ENCODE assay signal across 30 cellular contexts in the genomic region with DNA sequence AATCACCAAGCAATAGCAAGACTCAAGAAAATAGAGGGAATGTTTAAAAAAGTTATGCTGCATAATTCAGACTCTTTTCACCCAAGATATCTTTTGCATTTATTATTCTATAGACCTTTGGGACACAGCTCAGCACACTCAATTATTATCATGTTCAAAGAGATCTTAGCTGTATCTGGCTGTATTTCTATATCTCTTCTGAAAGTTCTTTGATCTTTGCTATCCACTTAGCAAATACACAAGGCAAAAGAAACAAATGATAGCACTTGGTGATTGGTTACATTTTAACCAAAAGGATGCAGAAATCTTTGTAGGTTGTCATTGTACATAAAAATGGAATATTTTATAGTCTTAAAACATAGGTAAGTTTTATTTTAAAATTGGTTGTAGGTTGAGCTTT. TPM values are rescaled to one million over a fixed set of nuclear protein-coding genes. Genes with fewer than 3 reads are reported as not detected.
DNase-seq lines count a peak whose midpoint lies in the region; ATAC-seq and TF ChIP-seq lines count a peak whose summit lies in the region.
"Had no signal": no experiment of that assay in that cellular context is flagged by ENCODE, and none has a peak within 500 bp of the region (broad histone marks: within the 10 kb centered on the region; RNA-seq: fewer than 3 reads in every experiment).

No MANE protein-coding gene starts in this region.

- CTCF ChIA-PET in MCF 10A (lab: Yijun Ruan, JAX): interaction anchor here (0.7 to 11.9 kb wide), 7 partner anchors 18 to 408 kb away, joined by 3 to 276 read pairs (median 4); no protein-coding TSS in a partner anchor

- TF ChIP-seq CTCF in MCF 10A (IDR thresholded peaks at IDR 0.05; ENCODE audit: unreplicated experiment) (no peak), breast epithelium (IDR thresholded peaks at IDR 0.05) (no peak), hepatocyte (IDR thresholded peaks at IDR 0.05; ENCODE audit: poor library complexity) (no peak)

- no peaks in the 10 kb centered on the region for H4K20me1 ChIP-seq in hepatocyte (ENCODE audit: insufficient read depth, poor library complexity, severe bottlenecking)

- no peaks in the 10 kb centered on the region for H3K36me3 ChIP-seq in breast epithelium
- H3K36me3 ChIP-seq in hepatocyte (replicated peaks; ENCODE audit: insufficient read depth, low read depth): no peaks in the 10 kb centered on the region
- H3K36me3 ChIP-seq: BE2C, HAP-1 had no signal

- peak overlapping the region; percentile 69 for H3K27ac Mint-ChIP-seq in MCF 10A (ENCODE audit: low read depth, unreplicated experiment)
- peak overlapping the region; percentile 36 for H3K27ac Mint-ChIP-seq in memory B cell
- H3K27ac Mint-ChIP-seq: CD4-positive, alpha-beta T cell; HFFc6 had no signal

- no peak overlapping the region for H3K4me3 ChIP-seq in breast epithelium
- H3K4me3 ChIP-seq in hepatocyte: no peak overlapping the region
- H3K4me3 ChIP-seq: GM12878, HAP-1 had no signal

- BruUV-seq in MCF 10A (replicated peaks; lab: Mats Ljungman, UMichigan): no TSS peak

- H3K4me1 ChIP-seq in breast epithelium (no peaks in the 10 kb centered on the region), hepatocyte (ENCODE audit: insufficient read depth) (no peaks in the 10 kb centered on the region)
- H3K4me1 ChIP-seq: BE2C, HAP-1 had no signal

- H3K4me3 Mint-ChIP-seq in MCF 10A (ENCODE audit: unreplicated experiment) (no peak overlapping the region), memory B cell (no peak overlapping the region)
- H3K4me3 Mint-ChIP-seq: CD4-positive, alpha-beta T cell; HFFc6 had no signal

- no peak for TF ChIP-seq POLR2A in breast epithelium (IDR thresholded peaks at IDR 0.05)

- peaks cover 11% of the 10 kb centered on the region for H3K4me1 Mint-ChIP-seq in MCF 10A (ENCODE audit: insufficient read depth, unreplicated experiment)
- H3K4me1 Mint-ChIP-seq in memory B cell: no peaks in the 10 kb centered on the region

- H3K36me3 Mint-ChIP-seq in MCF 10A (ENCODE audit: insufficient read depth, unreplicated experiment) (no peaks in the 10 kb centered on the region), memory B cell (peaks cover 1% of the 10 kb centered on the region)

- no peak overlapping the region for H3K27ac ChIP-seq in breast epithelium
- peak overlapping the region; percentile 21 for H3K27ac ChIP-seq in hepatocyte
- H3K27ac ChIP-seq: 22Rv1 had no signal

- no peaks in the 10 kb centered on the region for H3K27me3 ChIP-seq in breast epithelium
- H3K27me3 ChIP-seq in hepatocyte: no peaks in the 10 kb centered on the region

- H2AFZ ChIP-seq in hepatocyte: no peak overlapping the region

- no peaks in the 10 kb centered on the region for H3K9me3 ChIP-seq in breast epithelium
- H3K9me3 ChIP-seq in hepatocyte (ENCODE audit: low read depth): no peaks in the 10 kb centered on the region
- H3K9me3 ChIP-seq: BE2C, HAP-1 had no signal

- H3K27me3 Mint-ChIP-seq in MCF 10A (ENCODE audit: insufficient read depth, unreplicated experiment): no peaks in the 10 kb centered on the region
- H3K27me3 Mint-ChIP-seq in memory B cell: peaks cover 4% of the 10 kb centered on the region

- no peak overlapping the region for H3K4me2 ChIP-seq in hepatocyte

- no peaks in the 10 kb centered on the region for H3K9me2 ChIP-seq in hepatocyte (replicated peaks; ENCODE audit: insufficient read depth)

- no peaks in the 10 kb centered on the region for H3K9me3 Mint-ChIP-seq in MCF 10A (ENCODE audit: unreplicated experiment)
- no peaks in the 10 kb centered on the region for H3K9me3 Mint-ChIP-seq in memory B cell
- H3K9me3 Mint-ChIP-seq: CD4-positive, alpha-beta T cell; HFFc6 had no signal

- intact Hi-C loops in MCF 10A (cut with micrococcal nuclease) (loop anchor here (10.0 kb wide), 1 partner anchor 640 kb away; no protein-coding TSS in a partner anchor), breast epithelium (cut with DNase I; ENCODE audit: low total_unique reads) (no loop called here)

- DNase-seq in MCF 10A (ENCODE audit: unreplicated experiment) (no peak), breast epithelium (ENCODE audit: low spot score in 2 of 2) (no peak), hepatocyte (ENCODE audit: low spot score) (no peak), memory B cell (ENCODE audit: low spot score in 2 of 2) (no peak), NCI-H446 (lab: John Stamatoyannopoulos, UW) (no peak), C1 segment of cervical spinal cord (lab: John Stamatoyannopoulos, UW) (no peak), NCI-H748 treated with DMSO at 0.1 percent for 48 hours (lab: John Stamatoyannopoulos, UW) (no peak)
- DNase-seq: ACHN; BE2C; CD4-positive, alpha-beta T cell; COR-L47; DMS 273 treated with DMSO at 0.1 percent for 48 hours; DMS79; EL; GDM1; GOT3; HFFc6; KBM-7; NCI-H1092 treated with DMSO at 0.1 percent for 48 hours; NCI-H1436; NCI-H187; NCI-H2081 treated with DMSO at 0.1 percent for 48 hours; NCI-H2171; NCI-H226; NCI-H510A treated with DMSO at 0.1 percent for 48 hours; PC-3 had no signal

- POLR2A ChIA-PET in MCF 10A (lab: Yijun Ruan, JAX): interaction anchor here (0.9 to 2.6 kb wide), 6 partner anchors 12 to 45 kb away, joined by 3 to 10 read pairs (median 4); a partner anchor contains a TSS

- ATAC-seq in memory B cell (ENCODE audit: low read depth): no peak
- ATAC-seq: GM12878, PC-3, SK-N-SH treated with all-trans-retinoic acid at 6 μM for 48 hours had no signal

- no peaks in the 10 kb centered on the region for H3K79me2 ChIP-seq in hepatocyte

RNA-seq across cellular contexts. Expression of a gene that starts 7.0 kb away (rescaled TPM):
- total RNA-seq in MCF 10A (2022): not detected in 2 replicates
- 10 to 100 TPM in 1 of 3 donors, 1 to 10 TPM in 1, not detected in 1; 7.9 to 10.2 TPM for total RNA-seq in breast epithelium
- total RNA-seq in hepatocyte: 0.28 and 1.2 TPM in 2 replicates
- polyA plus RNA-seq in hepatocyte: 0.29 and 0.68 TPM in 2 replicates
- total RNA-seq: CD4-positive, alpha-beta T cell; GM12878; HFFc6 had no signal

RNA-seq across cellular contexts. Expression of a gene that starts 41.4 kb away (rescaled TPM):
- total RNA-seq in MCF 10A (2022) (349 TPM in 2 replicates), breast epithelium (100 to 1,000 TPM in 2 of 3 donors, 10 to 100 TPM in 1; 96.7 to 196 (median 145) TPM), hepatocyte (195 and 213 TPM in 2 replicates)
- 416 and 426 TPM in 2 replicates for polyA plus RNA-seq in hepatocyte
